Comparison of ENCODE assay signal across 18 cellular contexts in genomic region chr1:24894002-24894401, GRCh38. TPM values are rescaled to one million over a fixed set of nuclear protein-coding genes. Genes with fewer than 3 reads are reported as not detected.
"Had no signal": no experiment of that assay in that cellular context is flagged by ENCODE, and none has a peak within 500 bp of the region (broad histone marks: within the 10 kb centered on the region; RNA-seq: fewer than 3 reads in every experiment).

No MANE protein-coding gene starts in this region.

- H3K27me3 ChIP-seq: body of pancreas, upper lobe of right lung had no signal

- H3K4me3 Mint-ChIP-seq: activated CD4-positive, alpha-beta T cell treated with anti-CD3 and anti-CD28 coated beads, Interleukin-2, amount 10 ng/mL, durations not matched to agents 24 days and 14 days; activated T-helper 17 cell treated with anti-CD3 and anti-CD28 coated beads, Interleukin-2, amount 50 U/mL, for 72 hours; endodermal cell; mesothelial cell of epicardium; naive thymus-derived CD4-positive, alpha-beta T cell; T-cell had no signal

- H3K9me3 ChIP-seq: body of pancreas, upper lobe of right lung had no signal

- H3K4me1 ChIP-seq: body of pancreas, upper lobe of right lung had no signal

- H3K4me1 Mint-ChIP-seq: endodermal cell had no signal

- H3K27me3 Mint-ChIP-seq: activated T-helper 17 cell treated with anti-CD3 and anti-CD28 coated beads, Interleukin-2, amount 50 U/mL, for 72 hours; T-cell had no signal

- H3K27ac Mint-ChIP-seq: activated CD4-positive, alpha-beta T cell treated with anti-CD3 and anti-CD28 coated beads, Interleukin-2, amount 10 ng/mL, durations not matched to agents 24 days and 14 days; activated T-helper 17 cell treated with anti-CD3 and anti-CD28 coated beads, Interleukin-2, amount 50 U/mL, for 72 hours; endodermal cell; mesothelial cell of epicardium; T-cell had no signal

- H3K4me3 ChIP-seq: body of pancreas, SK-N-MC, skin epidermis, upper lobe of right lung had no signal

- H3K36me3 ChIP-seq: upper lobe of right lung had no signal

- H3K27ac ChIP-seq: body of pancreas, SK-N-MC, skin epidermis, upper lobe of right lung had no signal

- DNase-seq: activated CD4-positive, alpha-beta T cell treated with anti-CD3 and anti-CD28 coated beads, Interleukin-2, amount 10 ng/mL, durations not matched to agents 24 days and 14 days; amniotic stem cell; body of pancreas; endodermal cell; erythroblast; hippocampal formation; retina; substantia nigra; T-cell; T1000 had no signal

- ATAC-seq: activated naive CD4-positive, alpha-beta T cell treated with anti-CD3 and anti-CD28 coated beads, Interleukin-2, amount 50 U/mL, for 72 hours; activated T-helper 17 cell treated with anti-CD3 and anti-CD28 coated beads, Interleukin-2, amount 50 U/mL, for 72 hours; body of pancreas; naive thymus-derived CD4-positive, alpha-beta T cell; T-cell had no signal

RNA-seq across cellular contexts. Expression of gene RUNX3, which starts 36.1 kb away (rescaled TPM):
- total RNA-seq: dermis microvascular lymphatic vessel endothelial cell had no signal
